Comparison of ENCODE assay signal across 1 cellular context in genomic region chr1:43090157-43090556, GRCh38.
TF ChIP-seq lines count a peak whose summit lies in the region.
"Not testable (repeated sequence)": the region's sequence is repeated elsewhere in the genome, so short reads cannot be mapped to it uniquely, and the experiment has no call there.

No MANE protein-coding gene starts in this region.

TF ChIP-seq in K562, 482 proteins besides CTCF, POLR2A, EP300 and RAD21:
- TF ChIP-seq MEIS2 (IDR thresholded peaks at IDR 0.05; ENCODE audit: partially characterized antibody) (peak; percentile 73), PKNOX1 (IDR thresholded peaks at IDR 0.05) (peak; percentile 83), PBX2 (tag; conservative IDR thresholded peaks at IDR 0.05; ENCODE audit: low read depth) (peak; percentile 80)
- TF ChIP-seq PBX2 (CRISPR knock-in tag; IDR thresholded peaks at IDR 0.05; ENCODE audit: low read depth) = not testable (repeated sequence)
TF ChIP-seq in K562: peak in this region for 3; not testable (repeated sequence) for 479.
